11 cellular contexts compared by ENCODE assay signal in the genomic region with DNA sequence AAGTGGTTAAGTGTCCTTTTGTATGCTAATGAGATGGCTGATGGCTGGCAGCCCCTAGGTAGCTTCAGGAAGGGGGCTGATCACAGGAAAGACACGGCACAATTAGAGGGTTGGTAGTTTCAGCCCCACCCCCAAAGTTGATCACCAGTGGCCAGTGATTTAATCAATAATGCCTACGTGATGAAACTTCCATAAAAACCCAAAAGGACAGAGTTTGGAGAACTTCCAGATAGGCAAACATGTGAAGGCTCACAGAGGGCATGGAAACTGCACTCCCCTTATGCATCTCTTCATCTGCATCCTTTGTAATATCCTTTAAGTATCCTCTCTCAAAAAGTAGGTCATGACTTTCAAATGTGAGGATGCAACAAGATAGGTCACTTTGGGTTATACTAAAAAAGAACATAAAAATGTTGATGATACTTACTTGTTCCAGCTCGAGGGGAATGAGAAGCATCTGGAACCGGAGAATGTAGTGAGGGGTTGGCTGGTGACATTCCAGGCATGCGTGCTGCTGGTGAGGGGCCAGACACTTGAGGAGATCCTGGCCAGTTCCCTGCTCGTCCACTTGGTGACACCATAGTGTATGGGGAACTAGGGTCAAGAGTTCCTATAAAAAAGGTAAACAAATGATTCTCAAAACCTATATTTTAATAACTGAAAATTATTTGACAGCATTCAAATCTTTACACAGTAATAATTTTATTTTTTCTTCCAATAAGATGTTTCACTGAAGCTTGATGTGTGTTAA. TPM values are rescaled to one million over a fixed set of nuclear protein-coding genes. Genes with fewer than 3 reads are reported as not detected.
DNase-seq lines count a peak whose midpoint lies in the region; ATAC-seq and TF ChIP-seq lines count a peak whose summit lies in the region.
"Had no signal": no experiment of that assay in that cellular context is flagged by ENCODE, and none has a peak within 500 bp of the region (broad histone marks: within the 10 kb centered on the region; RNA-seq: fewer than 3 reads in every experiment).

No MANE protein-coding gene starts in this region.

- BruUV-seq in HCT116 (replicated peaks; lab: Mats Ljungman, UMichigan), result no TSS peak

- peak overlapping the region; percentile 8 for H3K27ac Mint-ChIP-seq in central memory CD8-positive, alpha-beta T cell (ENCODE audit: low read depth)

- H3K4me1 ChIP-seq in HCT116 (ENCODE audit: control insufficient read depth in 1 of 2, insufficient read depth in 2 of 2, low read length in 2 of 2), result no peaks in the 10 kb centered on the region

- H3K27ac ChIP-seq in HCT116 (ENCODE audit: low read depth, low read length), result no peak overlapping the region

- ATAC-seq in HCT116 (no peak), GM21723 (IDR thresholded peaks at IDR 0.05; ENCODE audit: unreplicated experiment) (no peak)
- no peak for ATAC-seq in central memory CD8-positive, alpha-beta T cell (replicated peaks; ENCODE audit: extremely low read depth, poor library complexity, severe bottlenecking)

- H3K9me3 Mint-ChIP-seq in central memory CD8-positive, alpha-beta T cell, result no peaks in the 10 kb centered on the region

- POLR2A ChIA-PET in HCT116 (lab: Charles Lee), result no interaction called here

- RAD21 ChIA-PET in HCT116 (lab: Charles Lee; ENCODE audit: low non-redundant PET in 1 of 2, low total read pairs in 2 of 2, uncharacterized antibody in 2 of 2, unreplicated experiment in 2 of 2), result no interaction called here

- H3K36me3 ChIP-seq in HCT116 (ENCODE audit: control insufficient read depth in 1 of 2, insufficient read depth in 2 of 2, low read length in 2 of 2), result peaks cover 0 to 9% of the 10 kb centered on the region in 2 experiments; a peak in 2 of 4 replicates

- H3K4me3 Mint-ChIP-seq in central memory CD8-positive, alpha-beta T cell, result no peak overlapping the region

- no peak overlapping the region for H3K4me3 ChIP-seq in HCT116 (replicated peaks in 1 of 2; ENCODE audit: low read depth in 1 of 2, low read length in 2 of 2)

- TF ChIP-seq RAD21 in HCT116 (IDR thresholded peaks at IDR 0.05; ENCODE audit: low read depth), result peak; percentile 30; the same call in 1 of the 2 replicates

- H4K20me1 ChIP-seq in HCT116 (ENCODE audit: insufficient read depth), result no peaks in the 10 kb centered on the region

- H3K9me3 ChIP-seq in HCT116 (ENCODE audit: control insufficient read depth in 1 of 2, insufficient read depth in 1 of 2, low read depth in 1 of 2, low read length in 2 of 2), result no peaks in the 10 kb centered on the region

- no peak for DNase-seq in AG09319 (ENCODE audit: extremely low read depth, low read depth)
- no peak for DNase-seq in HCT116 (ENCODE audit: low read depth, low spot score)
- no peak for DNase-seq in central memory CD8-positive, alpha-beta T cell (ENCODE audit: low spot score in 2 of 2)
- DNase-seq in medulla oblongata (ENCODE audit: extremely low spot score), result peak; percentile 30
- no peak for DNase-seq in NCI-H1436 treated with DMSO at 0.1 percent for 48 hours (lab: John Stamatoyannopoulos, UW)
- no peak for DNase-seq in NCI-H69 (lab: John Stamatoyannopoulos, UW)
- DNase-seq in GF-D8 (lab: John Stamatoyannopoulos, UW), result no peak
- DNase-seq: activated CD8-positive, alpha-beta memory T cell treated with anti-CD3 and anti-CD28 coated beads for 24 hours; DMS79 treated with DMSO at 0.1 percent for 48 hours had no signal

- intact Hi-C loops in HCT116 (cut with micrococcal nuclease), result no loop called here

- peaks cover 27% of the 10 kb centered on the region for H3K4me1 Mint-ChIP-seq in central memory CD8-positive, alpha-beta T cell

- CTCF ChIA-PET in HCT116 (lab: Charles Lee), result interaction anchor here (0.6 kb wide), 1 partner anchor 131 kb away, joined by 3 read pairs; no protein-coding TSS in a partner anchor

- TF ChIP-seq POLR2A in HCT116 (IDR thresholded peaks at IDR 0.05; ENCODE audit: borderline replicate concordance, extremely low read depth, insufficient read depth, insufficient read length), result no peak

- TF ChIP-seq CTCF in AG09319 (IDR thresholded peaks at IDR 0.05; ENCODE audit: low read depth, low read length) (peak; percentile 49), HCT116 (IDR thresholded peaks at IDR 0.05 in 2 of 3, conservative IDR thresholded peaks at IDR 0.05 in 1 of 3; ENCODE audit: borderline replicate concordance in 1 of 3, insufficient read depth in 1 of 3, low read depth in 2 of 3, low read length in 2 of 3) (peak in 2 of 3 experiments; percentile 22 to 30; a peak in 1 of 6 replicates)

- H3K79me2 ChIP-seq in HCT116 (ENCODE audit: insufficient read depth, low read length), result no peaks in the 10 kb centered on the region

- H3K9me2 ChIP-seq in HCT116 (ENCODE audit: insufficient read depth), result no peaks in the 10 kb centered on the region

- H2AFZ ChIP-seq in HCT116 (ENCODE audit: low read depth, low read length, poor library complexity, severe bottlenecking), result no peak overlapping the region

- H3K4me2 ChIP-seq in HCT116 (ENCODE audit: low read length), result no peak overlapping the region

- peaks cover 41% of the 10 kb centered on the region for H3K36me3 Mint-ChIP-seq in central memory CD8-positive, alpha-beta T cell (ENCODE audit: insufficient read depth)

- no peaks in the 10 kb centered on the region for H3K27me3 ChIP-seq in HCT116 (ENCODE audit: insufficient read depth, low read length)

- no peak overlapping the region for H3K9ac ChIP-seq in HCT116 (ENCODE audit: low read length)

- no peaks in the 10 kb centered on the region for H3K27me3 Mint-ChIP-seq in central memory CD8-positive, alpha-beta T cell

TF ChIP-seq in HCT116, 20 proteins besides CTCF, POLR2A, EP300 and RAD21:
- no peak for TF ChIP-seq JUND (IDR thresholded peaks at IDR 0.05)

RNA-seq across cellular contexts. Expression of gene CXorf38, which starts 16.7 kb away (rescaled TPM):
- total RNA-seq in HCT116 (2021; ENCODE audit: unreplicated experiment), result 11.5 TPM
- polyA plus RNA-seq in HCT116 (2012), result 5.7 and 6.0 TPM in 2 replicates

RNA-seq across cellular contexts. Expression of gene MPC1L, which starts 40.8 kb away (rescaled TPM):
- not detected for total RNA-seq in HCT116 (2021; ENCODE audit: unreplicated experiment)
- 0.13 TPM in 1 of 2 replicates, not detected in the other for polyA plus RNA-seq in HCT116 (2012)
- total RNA-seq: lung microvascular endothelial cell had no signal
